1 cellular context compared by ENCODE assay signal in genomic region chr11:537622-538430, GRCh38.
TF ChIP-seq lines count a peak whose summit lies in the region.

No MANE protein-coding gene starts in this region.

TF ChIP-seq in GM23338, 12 proteins besides CTCF, POLR2A, EP300 and RAD21 (continued from another document):
- TF ChIP-seq ZNF462 (CRISPR knock-in tag; IDR thresholded peaks at IDR 0.05) (no peak), STAT1 (IDR thresholded peaks at IDR 0.05; ENCODE audit: unreplicated experiment) (no peak), ZNF331 (CRISPR knock-in tag; IDR thresholded peaks at IDR 0.05; ENCODE audit: low read depth) (no peak), JUNB (IDR thresholded peaks at IDR 0.05; ENCODE audit: unreplicated experiment) (no peak), POLR2AphosphoS5 (IDR thresholded peaks at IDR 0.05; ENCODE audit: low read depth) (no peak), REST (IDR thresholded peaks at IDR 0.05; ENCODE audit: unreplicated experiment) (no peak), EZH2 (IDR thresholded peaks at IDR 0.05; ENCODE audit: low read depth, unreplicated experiment) (no peak), CREB1 (CRISPR knock-in tag; IDR thresholded peaks at IDR 0.05; ENCODE audit: low read depth) (no peak), NANOG (IDR thresholded peaks at IDR 0.05; ENCODE audit: borderline replicate concordance) (no peak), EZH2phosphoT487 (IDR thresholded peaks at IDR 0.05; ENCODE audit: unreplicated experiment) (no peak)
